15 cellular contexts compared by ENCODE assay signal in genomic region chr15:68732451-68732850, GRCh38.
A peak's percentile ranks its signal among the peaks of the same experiment; 100 is the strongest.
DNase-seq lines count a peak whose midpoint lies in the region; FAIRE-seq and TF ChIP-seq lines count a peak whose summit lies in the region.
"Had no signal": no experiment of that assay in that cellular context is flagged by ENCODE, and none has a peak within 500 bp of the region (broad histone marks: within the 10 kb centered on the region; RNA-seq: fewer than 3 reads in every experiment).

No MANE protein-coding gene starts in this region.

- no peak overlapping the region for H3K9ac ChIP-seq in parathyroid adenoma

- peak overlapping the region; percentile 5 for H2AFZ ChIP-seq in parathyroid adenoma

- intact Hi-C loops in testis (cut with DNase I; ENCODE audit: low total_unique reads), result no loop called here

- H3K4me3 ChIP-seq in parathyroid adenoma (ENCODE audit: low read depth, low read length) (no peak overlapping the region), testis (no peak overlapping the region)
- H3K4me3 ChIP-seq: A549 had no signal

- in situ Hi-C loops in G401 (cut with HindIII; ENCODE audit: low sequenced_read_pairs), result no loop called here

- H3K27me3 Mint-ChIP-seq in chondrocyte (ENCODE audit: low read depth), result no peaks in the 10 kb centered on the region
- H3K27me3 Mint-ChIP-seq: CD8-positive, alpha-beta memory T cell had no signal

- peaks cover 12% of the 10 kb centered on the region for H3K4me1 ChIP-seq in parathyroid adenoma
- H3K4me1 ChIP-seq in testis, result peaks cover 7% of the 10 kb centered on the region
- H3K4me1 ChIP-seq: A549 had no signal

- TF ChIP-seq POLR2A in testis (IDR thresholded peaks at IDR 0.05), result no peak

- 100% methylated on average over 2 of the region's 2 CpGs for WGBS in testis, 2 donors

- H3K9me3 ChIP-seq in parathyroid adenoma (ENCODE audit: control insufficient read depth, low read length) (no peaks in the 10 kb centered on the region), testis (no peaks in the 10 kb centered on the region)
- H3K9me3 ChIP-seq: A549, Caco-2 had no signal

- H3K36me3 ChIP-seq in parathyroid adenoma (ENCODE audit: control insufficient read depth, insufficient read depth, low read length) (no peaks in the 10 kb centered on the region), testis (ENCODE audit: low read depth, missing control alignments) (no peaks in the 10 kb centered on the region)

- no peak overlapping the region for H3K4me3 Mint-ChIP-seq in chondrocyte (ENCODE audit: unreplicated experiment)
- H3K4me3 Mint-ChIP-seq: CD8-positive, alpha-beta memory T cell had no signal

- FAIRE-seq in HTR-8/SVneo (lab: Jason Lieb, UNC), result peak; percentile 23
- FAIRE-seq: H1 had no signal

- H3K79me2 ChIP-seq in parathyroid adenoma, result no peaks in the 10 kb centered on the region

- H3K27me3 ChIP-seq in parathyroid adenoma (ENCODE audit: control insufficient read depth, insufficient read depth, low read length) (no peaks in the 10 kb centered on the region), testis (no peaks in the 10 kb centered on the region)

- H3K9me3 Mint-ChIP-seq in chondrocyte (ENCODE audit: low read depth), result no peaks in the 10 kb centered on the region
- H3K9me3 Mint-ChIP-seq: CD8-positive, alpha-beta memory T cell had no signal

- DNase-seq in G401 (ENCODE audit: low spot score) (peak; percentile 53), HTR-8/SVneo (ENCODE audit: insufficient read length, low spot score) (no peak), chondrocyte (ENCODE audit: low spot score) (peak; percentile 56), hepatic stellate cell (ENCODE audit: low spot score) (no peak), RPMI8226 (no peak), NCI-H2107 (lab: John Stamatoyannopoulos, UW) (no peak), testis (no peak)
- DNase-seq: Caco-2; CD8-positive, alpha-beta memory T cell; DMS53; HCEC 1CT had no signal

- H3K27ac ChIP-seq in parathyroid adenoma (no peak overlapping the region), testis (no peak overlapping the region)
- H3K27ac ChIP-seq: A549, HL-60 had no signal

- TF ChIP-seq CTCF in chondrocyte (IDR thresholded peaks at IDR 0.05) (no peak), parathyroid adenoma (IDR thresholded peaks at IDR 0.05) (no peak), testis (IDR thresholded peaks at IDR 0.05) (no peak)

- H3K27ac Mint-ChIP-seq in chondrocyte (ENCODE audit: unreplicated experiment), result no peak overlapping the region

- H3K36me3 Mint-ChIP-seq in chondrocyte (ENCODE audit: low read depth), result no peaks in the 10 kb centered on the region
- H3K36me3 Mint-ChIP-seq: CD8-positive, alpha-beta memory T cell had no signal

- peaks cover 11% of the 10 kb centered on the region for H3K4me1 Mint-ChIP-seq in chondrocyte (ENCODE audit: low read depth)

- H3K4me2 ChIP-seq in parathyroid adenoma (ENCODE audit: low read length), result no peak overlapping the region
- H3K4me2 ChIP-seq: A549 had no signal

Comparison
In these comparisons a context has a peak if more than half of its experiments do, and no peak if none do; other contexts are left out.
1. DNase-seq: peak in G401 (single experiment) and chondrocyte (single experiment); none in HTR-8/SVneo (single experiment), hepatic stellate cell (single experiment), RPMI8226 (single experiment), NCI-H2107 (single experiment) and testis (single experiment).